In the genomic region with DNA sequence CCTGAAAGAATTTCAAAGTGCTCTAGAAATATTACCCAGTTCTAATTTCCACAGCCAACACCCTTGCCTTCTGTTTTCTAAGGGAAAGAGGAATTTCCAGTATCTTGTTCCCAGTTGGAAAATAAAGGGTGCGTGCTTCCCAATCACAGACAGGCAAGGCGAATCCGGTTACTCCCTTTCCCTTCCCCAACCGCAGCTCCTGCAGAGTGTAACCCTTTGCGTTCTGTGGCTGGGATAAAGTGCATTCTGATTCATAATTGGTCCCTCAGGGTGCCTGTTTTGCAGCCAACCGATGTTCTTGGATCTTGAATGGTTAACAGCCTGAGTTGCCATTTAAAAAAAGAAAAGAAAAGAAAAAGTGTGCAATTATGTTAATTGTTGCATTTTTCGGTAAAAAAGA, we compare ENCODE assay signal across 12 cellular contexts. TPM values are rescaled to one million over a fixed set of nuclear protein-coding genes. Genes with fewer than 3 reads are reported as not detected.
A peak's percentile ranks its signal among the peaks of the same experiment; 100 is the strongest.
DNase-seq lines count a peak whose midpoint lies in the region; ATAC-seq and TF ChIP-seq lines count a peak whose summit lies in the region.
"Had no signal": no experiment of that assay in that cellular context is flagged by ENCODE, and none has a peak within 500 bp of the region (broad histone marks: within the 10 kb centered on the region; RNA-seq: fewer than 3 reads in every experiment).

No MANE protein-coding gene starts in this region.

- H3K4me3 ChIP-seq in GM23248 (peak overlapping the region; percentile 72), astrocyte of the cerebellum (ENCODE audit: low read depth, low read length) (peak overlapping the region; percentile 3)

- no peaks in the 10 kb centered on the region for H3K9me2 ChIP-seq in GM23248 (ENCODE audit: insufficient read depth)

- peak overlapping the region; percentile 68 for H3K9ac ChIP-seq in GM23248

- H3K36me3 ChIP-seq in GM23248 (ENCODE audit: low read depth), result no peaks in the 10 kb centered on the region
- H3K36me3 ChIP-seq: tibial artery had no signal

- no peaks in the 10 kb centered on the region for H4K20me1 ChIP-seq in GM23248 (ENCODE audit: insufficient read depth)

- peaks cover 5% of the 10 kb centered on the region; the same call in 1 of the 2 replicates for H3F3A ChIP-seq in GM23248 (ENCODE audit: insufficient read depth)

- 2 to 10% methylated on average over 7 of the region's 7 CpGs for WGBS in GM23248 (ENCODE audit: low coverage in 1 of 2, low lambda C conversion rate in 2 of 2, missing lambda C conversion rate in 2 of 2), 2 experiments

- 0 out of 2 replicates have a peak overlapping the region, but pooled peaks have one; percentile 18 for H3K27ac ChIP-seq in GM23248
- H3K27ac ChIP-seq: tibial artery had no signal

- ATAC-seq in GM19395 (IDR thresholded peaks at IDR 0.05; ENCODE audit: unreplicated experiment), result no peak
- ATAC-seq: esophagus mucosa had no signal

- H3K4me2 ChIP-seq in GM23248 (ENCODE audit: unreplicated experiment), result peak overlapping the region; percentile 95

- H2AFZ ChIP-seq in GM23248, result peak overlapping the region; percentile 98

- peaks cover 14% of the 10 kb centered on the region for H3K4me1 ChIP-seq in GM23248 (ENCODE audit: insufficient read depth)
- H3K4me1 ChIP-seq: tibial artery had no signal

- DNase-seq in GM23248 (peak; percentile 61), astrocyte of the cerebellum (ENCODE audit: low read depth) (peak; percentile 34), hepatic stellate cell (ENCODE audit: low spot score) (peak; percentile 24), renal cortical epithelial cell (ENCODE audit: low read depth) (peak; percentile 53), SKM-1 treated with dmso at 0.1 percent for 144 hours (lab: John Stamatoyannopoulos, UW; ENCODE audit: unreplicated experiment) (no peak), NCI-H1694 (lab: John Stamatoyannopoulos, UW) (no peak), COR-L47 (lab: John Stamatoyannopoulos, UW) (no peak)
- DNase-seq: NCI-H187, T-helper 1 cell, tibial artery had no signal

- H3K27me3 ChIP-seq in GM23248 (replicated peaks; ENCODE audit: insufficient read depth), result no peaks in the 10 kb centered on the region
- H3K27me3 ChIP-seq: tibial artery had no signal

- TF ChIP-seq CTCF in astrocyte of the cerebellum (IDR thresholded peaks at IDR 0.05; ENCODE audit: low read depth, low read length, missing control alignments), result no peak

- in situ Hi-C loops in GM23248 (cut with MboI) (no loop called here), astrocyte of the cerebellum (cut with HindIII; ENCODE audit: low sequenced_read_pairs) (no loop called here)

- H3K9me3 ChIP-seq in GM23248 (ENCODE audit: low read depth), result no peaks in the 10 kb centered on the region
- H3K9me3 ChIP-seq: tibial artery had no signal

- no peaks in the 10 kb centered on the region for H3K79me2 ChIP-seq in GM23248 (ENCODE audit: insufficient read depth)

RNA-seq across cellular contexts. Expression of a gene that starts 40.6 kb away (rescaled TPM):
- total RNA-seq in GM23248 (2014; rRNA removed; shearing (Covaris generic)), result 5.6 and 6.3 TPM in 2 replicates
- 2.4 and 2.5 TPM in 2 replicates for polyA plus RNA-seq in GM23248 (2016; fragmentation: Nextera tagmentation; extraction: Ambion mirVana)
- total RNA-seq in renal cortical epithelial cell, result 2.3 and 11.0 TPM in 2 replicates

Comparison
In these comparisons a context has a peak if more than half of its experiments do, and no peak if none do; other contexts are left out.
1. DNase-seq: peak in GM23248 (single experiment), astrocyte of the cerebellum (single experiment), hepatic stellate cell (single experiment) and renal cortical epithelial cell (single experiment); none in SKM-1 treated with dmso at 0.1 percent for 144 hours (single experiment), NCI-H1694 (single experiment) and COR-L47 (single experiment).